In genomic region chr7:30469303-30469702, GRCh38 we compare ENCODE assay signal across 8 cellular contexts. TPM values are rescaled to one million over a fixed set of nuclear protein-coding genes. Genes with fewer than 3 reads are reported as not detected.
DNase-seq lines count a peak whose midpoint lies in the region; ATAC-seq and TF ChIP-seq lines count a peak whose summit lies in the region.

No MANE protein-coding gene starts in this region.

- H3K9me3 ChIP-seq in NT2/D1 (ENCODE audit: insufficient read depth, low read length) (no peaks in the 10 kb centered on the region), mucosa of descending colon (no peaks in the 10 kb centered on the region), vagina (no peaks in the 10 kb centered on the region)

- ATAC-seq in mucosa of descending colon (peak; percentile 88), HG03108 (IDR thresholded peaks at IDR 0.05; ENCODE audit: unreplicated experiment) (no peak), GM21381 (IDR thresholded peaks at IDR 0.05; ENCODE audit: unreplicated experiment) (no peak)

- no peak overlapping the region for H3K9ac ChIP-seq in NT2/D1 (ENCODE audit: insufficient read length, low read depth)

- peak overlapping the region; percentile 80 for H3K27ac ChIP-seq in vagina

- H3K4me1 ChIP-seq in NT2/D1 (ENCODE audit: insufficient read depth, insufficient read length) (peaks cover 9% of the 10 kb centered on the region), mucosa of descending colon (ENCODE audit: low read depth) (peaks cover 16% of the 10 kb centered on the region), vagina (peaks cover 67% of the 10 kb centered on the region)

- DNase-seq in EL (peak; percentile 99), NT2/D1 (ENCODE audit: low read depth, low spot score) (peak; percentile 95), epithelial cell of proximal tubule (ENCODE audit: low read depth) (peak; percentile 85), mucosa of descending colon (peak in 2 of 3 donors; percentile 70), vagina (ENCODE audit: extremely low spot score in 2 of 2) (peak in 1 of 2 donors; percentile 96), NCI-H748 treated with DMSO at 0.1 percent for 48 hours (lab: John Stamatoyannopoulos, UW) (no peak)

- H3K27me3 ChIP-seq in NT2/D1 (ENCODE audit: insufficient read depth, insufficient read length) (no peaks in the 10 kb centered on the region), vagina (no peaks in the 10 kb centered on the region)

- intact Hi-C loops in mucosa of descending colon (cut with DNase I, micrococcal nuclease): no loop called here
- intact Hi-C loops in vagina (cut with DNase I): no loop called here

- TF ChIP-seq POLR2A in vagina (IDR thresholded peaks at IDR 0.05): no peak

- H3K36me3 ChIP-seq in NT2/D1 (ENCODE audit: insufficient read depth, insufficient read length, low read length): peaks cover 24% of the 10 kb centered on the region
- no peaks in the 10 kb centered on the region for H3K36me3 ChIP-seq in mucosa of descending colon (ENCODE audit: low read depth)
- no peaks in the 10 kb centered on the region for H3K36me3 ChIP-seq in vagina

- peak; percentile 63 for TF ChIP-seq CTCF in epithelial cell of proximal tubule (conservative IDR thresholded peaks at IDR 0.05; ENCODE audit: low read depth, low read length)
- no peak for TF ChIP-seq CTCF in mucosa of descending colon (IDR thresholded peaks at IDR 0.05)
- peak in 1 of 3 experiments; percentile 45 for TF ChIP-seq CTCF in vagina (IDR thresholded peaks at IDR 0.05)

- H3K4me3 ChIP-seq in NT2/D1 (ENCODE audit: insufficient read length, low read depth) (no peak overlapping the region), epithelial cell of proximal tubule (ENCODE audit: low read depth, low read length) (peak overlapping the region; percentile 19), mucosa of descending colon (no peak overlapping the region), vagina (no peak overlapping the region)

RNA-seq across cellular contexts. Expression of gene NOD1, which starts 9.3 kb away (rescaled TPM):
- total RNA-seq in epithelial cell of proximal tubule: 5.1 and 5.8 TPM in 2 replicates
- 10 to 100 TPM; 13.2 to 14.4 (median 13.2) TPM for total RNA-seq in mucosa of descending colon
- total RNA-seq in vagina: 14.5 TPM

RNA-seq across cellular contexts. Expression of gene GGCT, which starts 35.3 kb away (rescaled TPM):
- total RNA-seq in epithelial cell of proximal tubule (54.5 and 58.0 TPM in 2 replicates), mucosa of descending colon (10 to 100 TPM; 29.9 to 50.2 (median 32.8) TPM), vagina (21.6 TPM)
